In genomic region chr19:1849132-1849474, GRCh38 we compare ENCODE assay signal across 8 cellular contexts. TPM values are rescaled to one million over a fixed set of nuclear protein-coding genes. Genes with fewer than 3 reads are reported as not detected.
DNase-seq lines count a peak whose midpoint lies in the region; ATAC-seq and TF ChIP-seq lines count a peak whose summit lies in the region.

No MANE protein-coding gene starts in this region.

- H3K9me3 ChIP-seq in BE2C (no peaks in the 10 kb centered on the region), HUES48 (ENCODE audit: control insufficient read depth, insufficient read depth, low read length) (no peaks in the 10 kb centered on the region)

- no peak overlapping the region for H3K9ac ChIP-seq in HUES48 (ENCODE audit: low read depth, low read length)

- H3K27ac Mint-ChIP-seq in activated naive CD8-positive, alpha-beta T cell treated with anti-CD3 and anti-CD28 coated beads, Interleukin-2, amount 10 ng/mL, durations not matched to agents 7 days and 5 days = peak overlapping the region; percentile 70
- H3K27ac Mint-ChIP-seq in mesothelial cell of epicardium = peak overlapping the region; percentile 67

- TF ChIP-seq CTCF in BE2C (IDR thresholded peaks at IDR 0.05; ENCODE audit: low read depth, low read length) = no peak
- TF ChIP-seq CTCF in mesothelial cell of epicardium (IDR thresholded peaks at IDR 0.05; ENCODE audit: unreplicated experiment) = no peak

- POLR2A ChIA-PET in activated naive CD8-positive, alpha-beta T cell treated with anti-CD3 and anti-CD28 coated beads, Interleukin-2, amount 10 ng/mL, durations not matched to agents 7 days and 5 days (lab: Charles Lee) = no interaction called here

- no peak for DNase-seq in BE2C
- no peak for DNase-seq in activated naive CD8-positive, alpha-beta T cell treated with anti-CD3 and anti-CD28 coated beads, Interleukin-2, amount 10 ng/mL, durations not matched to agents 7 days and 5 days
- no peak for DNase-seq in mesothelial cell of epicardium (ENCODE audit: low spot score in 2 of 2, unreplicated experiment in 2 of 2)
- DNase-seq in activated CD8-positive, alpha-beta memory T cell treated with anti-CD3 and anti-CD28 coated beads, Interleukin-2, amount 50 U/mL, for 48 hours = no peak

- H3K4me1 ChIP-seq in BE2C (peaks cover 21% of the 10 kb centered on the region), HUES48 (ENCODE audit: control insufficient read depth, insufficient read depth, low read length) (peaks cover 7% of the 10 kb centered on the region)

- H3K9me3 Mint-ChIP-seq in activated naive CD8-positive, alpha-beta T cell treated with anti-CD3 and anti-CD28 coated beads, Interleukin-2, amount 10 ng/mL, durations not matched to agents 7 days and 5 days = no peaks in the 10 kb centered on the region
- H3K9me3 Mint-ChIP-seq in mesothelial cell of epicardium = no peaks in the 10 kb centered on the region

- ATAC-seq in activated naive CD8-positive, alpha-beta T cell treated with anti-CD3 and anti-CD28 coated beads, Interleukin-2, amount 10 ng/mL, durations not matched to agents 7 days and 5 days (ENCODE audit: low read depth) = no peak
- ATAC-seq in HG03442 (IDR thresholded peaks at IDR 0.05; ENCODE audit: unreplicated experiment) (no peak), HG03280 (IDR thresholded peaks at IDR 0.05; ENCODE audit: unreplicated experiment) (no peak), HG03565 (IDR thresholded peaks at IDR 0.05; ENCODE audit: unreplicated experiment) (no peak)

- peak overlapping the region; percentile 94; the same call in 1 of the 2 replicates for H3K4me3 ChIP-seq in BE2C (ENCODE audit: low read depth, low read length)
- peak overlapping the region; percentile 93; the same call in 1 of the 2 replicates for H3K4me3 ChIP-seq in HUES48 (ENCODE audit: low read depth, low read length)

- H3K4me1 Mint-ChIP-seq in activated naive CD8-positive, alpha-beta T cell treated with anti-CD3 and anti-CD28 coated beads, Interleukin-2, amount 10 ng/mL, durations not matched to agents 7 days and 5 days = peaks cover 34% of the 10 kb centered on the region
- peaks cover 22% of the 10 kb centered on the region for H3K4me1 Mint-ChIP-seq in mesothelial cell of epicardium

- peaks cover 3% of the 10 kb centered on the region for H3K36me3 Mint-ChIP-seq in activated naive CD8-positive, alpha-beta T cell treated with anti-CD3 and anti-CD28 coated beads, Interleukin-2, amount 10 ng/mL, durations not matched to agents 7 days and 5 days
- no peaks in the 10 kb centered on the region for H3K36me3 Mint-ChIP-seq in mesothelial cell of epicardium

- H3K36me3 ChIP-seq in BE2C (peaks cover 24% of the 10 kb centered on the region), HUES48 (ENCODE audit: control insufficient read depth, insufficient read depth, low read length) (peaks cover 10% of the 10 kb centered on the region; the same call in 1 of the 2 replicates)

- no peaks in the 10 kb centered on the region for H3K27me3 Mint-ChIP-seq in activated naive CD8-positive, alpha-beta T cell treated with anti-CD3 and anti-CD28 coated beads, Interleukin-2, amount 10 ng/mL, durations not matched to agents 7 days and 5 days
- H3K27me3 Mint-ChIP-seq in mesothelial cell of epicardium (ENCODE audit: low read depth) = no peaks in the 10 kb centered on the region

- H3K27me3 ChIP-seq in BE2C = no peaks in the 10 kb centered on the region
- no peaks in the 10 kb centered on the region for H3K27me3 ChIP-seq in HUES48 (ENCODE audit: control insufficient read depth, insufficient read depth, low read length)

- peak overlapping the region; percentile 100 for H3K27ac ChIP-seq in HUES48 (ENCODE audit: low read depth, low read length)

- peak overlapping the region; percentile 69 for H3K4me3 Mint-ChIP-seq in activated naive CD8-positive, alpha-beta T cell treated with anti-CD3 and anti-CD28 coated beads, Interleukin-2, amount 10 ng/mL, durations not matched to agents 7 days and 5 days
- peak overlapping the region; percentile 60 for H3K4me3 Mint-ChIP-seq in mesothelial cell of epicardium

RNA-seq across cellular contexts. Expression of gene REXO1, which starts 0.8 kb away (rescaled TPM):
- 165 TPM for polyA plus RNA-seq in BE2C (2012; ENCODE audit: insufficient read depth, insufficient read length, low read depth)
- total RNA-seq in activated naive CD8-positive, alpha-beta T cell treated with anti-CD3 and anti-CD28 coated beads, Interleukin-2, amount 10 ng/mL, durations not matched to agents 7 days and 5 days = 10 to 100 TPM; 57.9 to 60.4 TPM
- total RNA-seq in mesothelial cell of epicardium = 41.6 to 46.6 TPM (median 44.3 TPM) in 3 replicates

RNA-seq across cellular contexts. Expression of gene KLF16, which starts 14.3 kb away (rescaled TPM):
- 112 TPM for polyA plus RNA-seq in BE2C (2012; ENCODE audit: insufficient read depth, insufficient read length, low read depth)
- total RNA-seq in activated naive CD8-positive, alpha-beta T cell treated with anti-CD3 and anti-CD28 coated beads, Interleukin-2, amount 10 ng/mL, durations not matched to agents 7 days and 5 days = 10 to 100 TPM; 21.5 to 21.8 TPM
- total RNA-seq in mesothelial cell of epicardium = 22.0 to 24.1 TPM (median 23.5 TPM) in 3 replicates

RNA-seq across cellular contexts. Expression of gene ABHD17A, which starts 36.2 kb away (rescaled TPM):
- 324 TPM for polyA plus RNA-seq in BE2C (2012; ENCODE audit: insufficient read depth, insufficient read length, low read depth)
- 100 to 1,000 TPM; 185 to 194 TPM for total RNA-seq in activated naive CD8-positive, alpha-beta T cell treated with anti-CD3 and anti-CD28 coated beads, Interleukin-2, amount 10 ng/mL, durations not matched to agents 7 days and 5 days
- 59.4 to 67.2 TPM (median 62.0 TPM) in 3 replicates for total RNA-seq in mesothelial cell of epicardium

RNA-seq across cellular contexts. Expression of gene ATP8B3, which starts 37.0 kb away (rescaled TPM):
- polyA plus RNA-seq in BE2C (2012; ENCODE audit: insufficient read depth, insufficient read length, low read depth) = 0.29 TPM
- total RNA-seq in activated naive CD8-positive, alpha-beta T cell treated with anti-CD3 and anti-CD28 coated beads, Interleukin-2, amount 10 ng/mL, durations not matched to agents 7 days and 5 days = 10 to 100 TPM; 17.0 to 18.6 TPM
- total RNA-seq in mesothelial cell of epicardium = 2.2 to 2.4 TPM (median 2.3 TPM) in 3 replicates

RNA-seq across cellular contexts. Expression of gene ADAT3, which starts 56.1 kb away (rescaled TPM):
- polyA plus RNA-seq in BE2C (2012; ENCODE audit: insufficient read depth, insufficient read length, low read depth) = 51.0 TPM
- total RNA-seq in activated naive CD8-positive, alpha-beta T cell treated with anti-CD3 and anti-CD28 coated beads, Interleukin-2, amount 10 ng/mL, durations not matched to agents 7 days and 5 days = 1 to 10 TPM; 7.6 to 9.3 TPM
- total RNA-seq in mesothelial cell of epicardium = 14.2 to 17.2 TPM (median 15.5 TPM) in 3 replicates
